In genomic region chr22:33591946-33592345, GRCh38 we compare ENCODE assay signal across 28 cellular contexts.
"Had no signal": no experiment of that assay in that cellular context is flagged by ENCODE, and none has a peak within 500 bp of the region (broad histone marks: within the 10 kb centered on the region; RNA-seq: fewer than 3 reads in every experiment).

No MANE protein-coding gene starts in this region.

- H3K36me3 ChIP-seq: colonic mucosa, esophagus muscularis mucosa, esophagus squamous epithelium, gastrocnemius medialis, gastroesophageal sphincter, heart left ventricle, heart right ventricle had no signal

- FAIRE-seq: colon, endometrium, endothelial cell of umbilical vein, frontal cortex had no signal

- H3K9me3 ChIP-seq: colonic mucosa, esophagus muscularis mucosa, esophagus squamous epithelium, gastrocnemius medialis, gastroesophageal sphincter, heart left ventricle, heart right ventricle had no signal

- H3K27me3 ChIP-seq: colonic mucosa, dorsolateral prefrontal cortex, esophagus muscularis mucosa, foreskin keratinocyte, gastrocnemius medialis, gastroesophageal sphincter, heart left ventricle, heart right ventricle had no signal

- DNase-seq: colonic mucosa; cortex of kidney; dermis blood vessel endothelial cell; dorsolateral prefrontal cortex; effector CD4-positive, alpha-beta T cell; effector CD8-positive, alpha-beta T cell; effector memory CD4-positive, alpha-beta T cell; effector memory CD8-positive, alpha-beta T cell; endodermal cell; erythroblast; esophagus squamous epithelium; foreskin fibroblast; foreskin keratinocyte; foreskin melanocyte; gastrocnemius medialis; glutamatergic neuron; head of caudate nucleus; heart left ventricle; heart right ventricle had no signal

- ATAC-seq: effector memory CD8-positive, alpha-beta T cell; esophagus mucosa; foreskin keratinocyte; gastrocnemius medialis; gastroesophageal sphincter; heart left ventricle; heart right ventricle had no signal

- H3K27ac ChIP-seq: colonic mucosa, coronary artery, dorsolateral prefrontal cortex, epithelial cell of prostate, esophagus muscularis mucosa, esophagus squamous epithelium, foreskin keratinocyte, gastrocnemius medialis, gastroesophageal sphincter, heart left ventricle, heart right ventricle had no signal

- H3K4me3 ChIP-seq: colonic mucosa, coronary artery, dorsolateral prefrontal cortex, esophagus muscularis mucosa, esophagus squamous epithelium, gastrocnemius medialis, gastroesophageal sphincter, heart left ventricle, heart right ventricle had no signal

- H3K4me1 ChIP-seq: colonic mucosa, esophagus muscularis mucosa, foreskin keratinocyte, gastrocnemius medialis, gastroesophageal sphincter, heart left ventricle had no signal
